12 cellular contexts compared by ENCODE assay signal in genomic region chr7:16708980-16709379, GRCh38. TPM values are rescaled to one million over a fixed set of nuclear protein-coding genes. Genes with fewer than 3 reads are reported as not detected.
A peak's percentile ranks its signal among the peaks of the same experiment; 100 is the strongest.
DNase-seq lines count a peak whose midpoint lies in the region; ATAC-seq, FAIRE-seq and TF ChIP-seq lines count a peak whose summit lies in the region.
"Had no signal": no experiment of that assay in that cellular context is flagged by ENCODE, and none has a peak within 500 bp of the region (broad histone marks: within the 10 kb centered on the region; RNA-seq: fewer than 3 reads in every experiment).

No MANE protein-coding gene starts in this region.

- DNase-seq in AG10803 (ENCODE audit: low read depth): peak; percentile 98
- DNase-seq in LHCN-M2 (ENCODE audit: low read depth): peak; percentile 97
- DNase-seq in K562 (ENCODE audit: extremely low read depth in 1 of 4, low spot score in 3 of 4): peak in 1 of 4 experiments; percentile 56
- DNase-seq in kidney tubule cell (ENCODE audit: low spot score): peak; percentile 99
- DNase-seq in activated CD8-positive, alpha-beta memory T cell treated with anti-CD3 and anti-CD28 coated beads, Interleukin-2, amount 50 U/mL, for 48 hours: no peak
- no peak for DNase-seq in NCI-H2029 (lab: John Stamatoyannopoulos, UW)
- no peak for DNase-seq in colonic mucosa
- DNase-seq in germinal center (ENCODE audit: low spot score): no peak
- DNase-seq: activated naive CD8-positive, alpha-beta T cell treated with anti-CD3 and anti-CD28 coated beads, Interleukin-2, amount 10 ng/mL, durations not matched to agents 7 days and 5 days; DND-41; immature natural killer cell; right cardiac atrium had no signal

- no peaks in the 10 kb centered on the region for H3K27me3 ChIP-seq in K562 (ENCODE audit: control insufficient read depth in 2 of 2, insufficient read depth in 2 of 2, low read length in 2 of 2)
- H3K27me3 ChIP-seq in colonic mucosa: no peaks in the 10 kb centered on the region

- BruUV-seq in K562 (replicated peaks; lab: Mats Ljungman, UMichigan): no TSS peak

- H3K4me2 ChIP-seq in K562 (ENCODE audit: insufficient read depth, low read length): no peak overlapping the region

- peak; percentile 74 for ATAC-seq in K562

- peak; percentile 17; the same call in 1 of the 2 replicates for TF ChIP-seq CTCF in AG10803 (conservative IDR thresholded peaks at IDR 0.05; ENCODE audit: low read length)
- TF ChIP-seq CTCF in K562 (IDR thresholded peaks at IDR 0.05 in 2 of 3, conservative IDR thresholded peaks at IDR 0.05 in 1 of 3; ENCODE audit: insufficient read depth in 2 of 3, low read depth in 1 of 3, low read length in 3 of 3): no peak
- TF ChIP-seq CTCF in colonic mucosa (IDR thresholded peaks at IDR 0.05): no peak

- intact Hi-C loops in K562 (cut with micrococcal nuclease) (loop anchor here (10.0 kb wide), 1 partner anchor 46 kb away; the partner anchor contains the start of gene TSPAN13), colonic mucosa (cut with DNase I) (no loop called here)

- H3K27ac ChIP-seq in K562 (ENCODE audit: extremely low read depth, low read depth, low read length) (peak overlapping the region; percentile 43; the same call in 1 of the 3 replicates), colonic mucosa (no peak overlapping the region)

- no peak overlapping the region for H3K4me3 ChIP-seq in AG10803 (ENCODE audit: low read length)
- no peak overlapping the region for H3K4me3 ChIP-seq in K562
- H3K4me3 ChIP-seq in colonic mucosa: no peak overlapping the region

- CTCF ChIA-PET in K562 (lab: Yijun Ruan, JAX; ENCODE audit: low intra/inter-chr PET ratio): no interaction called here

- H3K79me2 ChIP-seq in K562 (ENCODE audit: control insufficient read depth, insufficient read depth, low read length): no peaks in the 10 kb centered on the region

- no peaks in the 10 kb centered on the region for H4K20me1 ChIP-seq in K562 (replicated peaks; ENCODE audit: control insufficient read depth, insufficient read depth, low read length)

- WGBS in K562 (ENCODE audit: insufficient coverage, low coverage, missing lambda C conversion rate): 61% methylated on average over 3 of the region's 3 CpGs

- no peaks in the 10 kb centered on the region for H3K9me1 ChIP-seq in K562 (ENCODE audit: control insufficient read depth, insufficient read depth, low read length)

- H3K4me1 ChIP-seq in K562 (replicated peaks in 1 of 2; ENCODE audit: control insufficient read depth in 2 of 2, insufficient read depth in 2 of 2, low read length in 2 of 2): peaks cover 0 to 5% of the 10 kb centered on the region in 2 experiments; a peak in 1 of 5 replicates
- no peaks in the 10 kb centered on the region for H3K4me1 ChIP-seq in colonic mucosa

- TF ChIP-seq EP300 in K562 (IDR thresholded peaks at IDR 0.05; ENCODE audit: low read length): no peak

- POLR2A ChIA-PET in K562 (lab: Yijun Ruan, JAX): interaction anchor here (1.6 kb wide), 1 partner anchor 9 kb away, joined by 7 read pairs; no protein-coding TSS in a partner anchor

- in situ Hi-C loops in K562 (cut with MboI): no loop called here

- peak in 1 of 2 experiments; percentile 32; a peak in 1 of 4 replicates for TF ChIP-seq RAD21 in K562 (CRISPR knock-in tag; conservative IDR thresholded peaks at IDR 0.05 in 1 of 2, IDR thresholded peaks at IDR 0.05 in 1 of 2)

- H3K9ac ChIP-seq in K562 (ENCODE audit: insufficient read depth in 1 of 2, low read depth in 2 of 2, low read length in 2 of 2): no peak overlapping the region
- H3K9ac ChIP-seq in colonic mucosa (ENCODE audit: low read depth in 2 of 2, low read length in 2 of 2): no peak overlapping the region

- peak; percentile 70 for FAIRE-seq in K562 (lab: Jason Lieb, UNC)

- no peak overlapping the region for H2AFZ ChIP-seq in K562 (ENCODE audit: low read depth, low read length)

- H3K36me3 ChIP-seq in K562 (ENCODE audit: control insufficient read depth, insufficient read depth, low read length) (peaks cover 49% of the 10 kb centered on the region), colonic mucosa (no peaks in the 10 kb centered on the region)

- TF ChIP-seq POLR2A in K562 (conservative IDR thresholded peaks at IDR 0.05): no peak

- H3K9me3 ChIP-seq in K562 (replicated peaks; ENCODE audit: control insufficient read depth, insufficient read depth, low read depth, low read length): no peaks in the 10 kb centered on the region
- no peaks in the 10 kb centered on the region for H3K9me3 ChIP-seq in colonic mucosa

TF ChIP-seq in K562, 482 proteins besides CTCF, POLR2A, EP300 and RAD21 (continues in another document):
- peak; percentile 55; the same call in 1 of the 2 replicates for TF ChIP-seq ATF7 (IDR thresholded peaks at IDR 0.05)
- TF ChIP-seq ESRRA (IDR thresholded peaks at IDR 0.05; ENCODE audit: borderline replicate concordance, low read depth): peak; percentile 26; the same call in 1 of the 2 replicates
- no peak for TF ChIP-seq STAT5A (IDR thresholded peaks at IDR 0.05; ENCODE audit: borderline replicate concordance, low read length)
- no peak for TF ChIP-seq TRIM25 (IDR thresholded peaks at IDR 0.05; ENCODE audit: borderline replicate concordance)
- peak; percentile 79 for TF ChIP-seq ATF3 (IDR thresholded peaks at IDR 0.05)
- no peak for TF ChIP-seq ATF3 (CRISPR knock-in tag; conservative IDR thresholded peaks at IDR 0.05)
- 0 out of 2 replicates have a peak, but pooled peaks have one; percentile 10 for TF ChIP-seq NFE2 (IDR thresholded peaks at IDR 0.05; ENCODE audit: low read depth)
- no peak for TF ChIP-seq NELFE (IDR thresholded peaks at IDR 0.05; ENCODE audit: insufficient read depth, insufficient read length)
- TF ChIP-seq CHD1 (IDR thresholded peaks at IDR 0.05; ENCODE audit: low read length): no peak
- no peak for TF ChIP-seq ZC3H11A (IDR thresholded peaks at IDR 0.05; ENCODE audit: low read depth, low read length)
- no peak for TF ChIP-seq MAX (CRISPR knock-in tag; IDR thresholded peaks at IDR 0.05)
- TF ChIP-seq ZBTB1 (CRISPR knock-in tag; IDR thresholded peaks at IDR 0.05; ENCODE audit: borderline replicate concordance, low read depth): no peak
- no peak for TF ChIP-seq OTX1 (CRISPR knock-in tag; IDR thresholded peaks at IDR 0.05)
- TF ChIP-seq JUN (IDR thresholded peaks at IDR 0.05; ENCODE audit: borderline replicate concordance, low read depth, low read length): peak; percentile 61; the same call in 1 of the 2 replicates
- TF ChIP-seq JUN (CRISPR knock-in tag; IDR thresholded peaks at IDR 0.05; ENCODE audit: borderline replicate concordance): no peak
- TF ChIP-seq HLTF (IDR thresholded peaks at IDR 0.05): no peak

RNA-seq across cellular contexts. Expression of gene TSPAN13, which starts 44.6 kb away (rescaled TPM):
- total RNA-seq in LHCN-M2 (2014; rRNA removed): 0.34 and 0.96 TPM in 2 replicates
- polyA plus RNA-seq in LHCN-M2 (2012): 0.79 TPM
- 20.7 and 45.9 TPM in 2 replicates for total RNA-seq in K562 (2011; cell fraction: chromatin; rRNA removed; ENCODE audit: low replicate concordance)
- total RNA-seq in K562 (2011; cell fraction: nucleolus; rRNA removed): 26.2 and 28.2 TPM in 2 replicates
- total RNA-seq in K562 (2011; cell fraction: nucleoplasm; rRNA removed): 50.4 and 66.6 TPM in 2 replicates
- 12.8 and 16.6 TPM in 2 replicates for total RNA-seq in K562 (2014; rRNA removed)
- total RNA-seq in K562 (2014; rRNA removed; fragmentation: Illumina TruSeq; extraction: Trizol): 29.2 and 32.5 TPM in 2 replicates
- total RNA-seq in K562 (2015; rRNA removed; fragmentation: Illumina TruSeq; extraction: Trizol): 14.3 and 16.4 TPM in 2 replicates
- total RNA-seq in K562 (2021): 26.8 and 28.9 TPM in 2 replicates
- polyA plus RNA-seq in K562 (2011; rRNA removed): 23.3 and 46.3 TPM in 2 replicates
- 14.2 and 22.5 TPM in 2 replicates for polyA plus RNA-seq in K562 (2011; cell fraction: cytosol; rRNA removed)
- polyA plus RNA-seq in K562 (2011; cell fraction: nucleus; rRNA removed): 8.5 and 10.1 TPM in 2 replicates
- 17.7 and 21.3 TPM in 2 replicates for polyA plus RNA-seq in K562 (2012)
- polyA plus RNA-seq in K562 (2014; fragmentation: Illumina TruSeq; extraction: Trizol): 25.0 and 29.3 TPM in 2 replicates
- 1 to 10 TPM; 7.8 to 9.8 TPM for polyA plus RNA-seq in K562 (2014; fragmentation: Nextera tagmentation; extraction: Ambion mirVana)
- 20.0 and 23.9 TPM in 2 replicates for polyA plus RNA-seq in K562 (2014; rRNA removed)
- polyA minus RNA-seq in K562 (2011; rRNA and poly(A)+ RNA removed): 12.9 and 21.0 TPM in 2 replicates
- polyA minus RNA-seq in K562 (2011; cell fraction: cytosol; rRNA and poly(A)+ RNA removed): 8.0 and 14.1 TPM in 2 replicates
- polyA minus RNA-seq in K562 (2011; cell fraction: nucleus; rRNA and poly(A)+ RNA removed): 3.5 and 5.3 TPM in 2 replicates
- 100 to 1,000 TPM; 151 to 156 TPM for total RNA-seq in colonic mucosa

Comparison
In these comparisons a context has a peak if more than half of its experiments do, and no peak if none do; other contexts are left out.
1. DNase-seq: peak in AG10803 (single experiment), LHCN-M2 (single experiment) and kidney tubule cell (single experiment); none in activated CD8-positive, alpha-beta memory T cell treated with anti-CD3 and anti-CD28 coated beads, Interleukin-2, amount 50 U/mL, for 48 hours (single experiment), NCI-H2029 (single experiment), colonic mucosa (single experiment) and germinal center (single experiment).